28 cellular contexts compared by ENCODE assay signal in genomic region chr5:573976-574375, GRCh38. TPM values are rescaled to one million over a fixed set of nuclear protein-coding genes. Genes with fewer than 3 reads are reported as not detected.
A peak's percentile ranks its signal among the peaks of the same experiment; 100 is the strongest.
DNase-seq lines count a peak whose midpoint lies in the region; ATAC-seq and TF ChIP-seq lines count a peak whose summit lies in the region.
"Had no signal": no experiment of that assay in that cellular context is flagged by ENCODE, and none has a peak within 500 bp of the region (broad histone marks: within the 10 kb centered on the region; RNA-seq: fewer than 3 reads in every experiment).

No MANE protein-coding gene starts in this region.

- H3K4me3 ChIP-seq in Peyer's patch (no peak overlapping the region), MG63 (no peak overlapping the region)
- H3K4me3 ChIP-seq: gastroesophageal sphincter, HAP-1, left lung, PC-9, smooth muscle cell, stomach, thyroid gland had no signal

- peaks cover 27% of the 10 kb centered on the region for H3K27me3 Mint-ChIP-seq in osteocyte (ENCODE audit: unreplicated experiment)

- H3K4me1 Mint-ChIP-seq in osteocyte (ENCODE audit: unreplicated experiment): no peaks in the 10 kb centered on the region
- H3K4me1 Mint-ChIP-seq: CD4-positive, CD25-positive, alpha-beta regulatory T cell; central memory CD8-positive, alpha-beta T cell; immature natural killer cell had no signal

- no peak overlapping the region for H3K27ac Mint-ChIP-seq in osteocyte (ENCODE audit: unreplicated experiment)
- H3K27ac Mint-ChIP-seq: CD4-positive, CD25-positive, alpha-beta regulatory T cell; immature natural killer cell; T-helper 2 cell treated with Interferon-gamma antibody and Interleukin-4, amounts not matched to agents 5 μg/mL and 100 μg/mL, for 36 hours had no signal

- TF ChIP-seq POLR2A in Peyer's patch (IDR thresholded peaks at IDR 0.05): no peak

- DNase-seq in NCI-H2029 (lab: John Stamatoyannopoulos, UW) (peak; percentile 5), NCI-H2029 treated with DMSO at 0.1 percent for 48 hours (lab: John Stamatoyannopoulos, UW) (no peak), NCI-H1092 (lab: John Stamatoyannopoulos, UW) (peak; percentile 86), Peyer's patch (peak in 2 of 3 donors; percentile 0 to 34), osteocyte (ENCODE audit: extremely low spot score, unreplicated experiment) (peak; percentile 80), midbrain (lab: John Stamatoyannopoulos, UW) (no peak), MG63 (no peak)
- DNase-seq: activated CD4-positive, alpha-beta T cell treated with anti-CD3 and anti-CD28 coated beads for 48 hours; activated naive CD4-positive, alpha-beta T cell treated with Interleukin-2 at 50 U/mL for 16 hours; CD4-positive, CD25-positive, alpha-beta regulatory T cell; hippocampal formation; immature natural killer cell; left lung; mesendoderm; NCI-H1105 treated with DMSO at 0.1 percent for 48 hours; NCI-H226; PC-9; Right ventricle myocardium superior; stimulated activated CD4-positive, alpha-beta T cell treated with anti-CD3 and anti-CD28 coated beads, Interleukin-1b, Interleukin-23, amount 100 ng/mL, for 48 hours; stimulated activated CD8-positive, alpha-beta memory T cell treated with anti-CD3 and anti-CD28 coated beads, Interleukin-4, amount 100 ng/mL, for 48 hours; stomach; thyroid gland had no signal

- H3K36me3 ChIP-seq in Peyer's patch (no peaks in the 10 kb centered on the region), MG63 (no peaks in the 10 kb centered on the region)
- H3K36me3 ChIP-seq: gastroesophageal sphincter, HAP-1, left lung, stomach, thyroid gland had no signal

- no peaks in the 10 kb centered on the region for H3K4me1 ChIP-seq in Peyer's patch
- H3K4me1 ChIP-seq: gastroesophageal sphincter, left lung, stomach, thyroid gland had no signal

- no peak overlapping the region for H3K4me3 Mint-ChIP-seq in osteocyte (ENCODE audit: unreplicated experiment)
- H3K4me3 Mint-ChIP-seq: CD4-positive, CD25-positive, alpha-beta regulatory T cell; central memory CD8-positive, alpha-beta T cell; immature natural killer cell; T-helper 2 cell treated with Interferon-gamma antibody and Interleukin-4, amounts not matched to agents 5 μg/mL and 100 μg/mL, for 36 hours had no signal

- H3K27me3 ChIP-seq in Peyer's patch (no peaks in the 10 kb centered on the region), MG63 (peaks cover 9% of the 10 kb centered on the region; the same call in 1 of the 2 replicates)
- H3K27me3 ChIP-seq: thyroid gland had no signal

- H3K27ac ChIP-seq in Peyer's patch: no peak overlapping the region
- H3K27ac ChIP-seq: gastroesophageal sphincter, left lung, PC-9, stomach, thyroid gland had no signal

- H3K36me3 Mint-ChIP-seq in osteocyte (ENCODE audit: unreplicated experiment): no peaks in the 10 kb centered on the region
- H3K36me3 Mint-ChIP-seq: CD4-positive, CD25-positive, alpha-beta regulatory T cell had no signal

- peaks cover 0 to 8% (median 0%) of the 10 kb centered on the region in 4 donors for H3K9me3 ChIP-seq in Peyer's patch
- H3K9me3 ChIP-seq in MG63: peaks cover 12% of the 10 kb centered on the region; the same call in 1 of the 2 replicates
- H3K9me3 ChIP-seq: thyroid gland had no signal

- TF ChIP-seq CTCF in Peyer's patch (IDR thresholded peaks at IDR 0.05) (no peak), osteocyte (IDR thresholded peaks at IDR 0.05) (no peak)

- peaks cover 13% of the 10 kb centered on the region for H3K9me3 Mint-ChIP-seq in osteocyte (ENCODE audit: unreplicated experiment)

- ATAC-seq in GM18517 (IDR thresholded peaks at IDR 0.05; ENCODE audit: unreplicated experiment): no peak
- ATAC-seq: gastroesophageal sphincter, left lung had no signal

RNA-seq across cellular contexts. Expression of gene CEP72, which starts 38.2 kb away (rescaled TPM):
- total RNA-seq in Peyer's patch (10 to 100 TPM in 1 of 4 donors, 1 to 10 TPM in 3; 2.2 to 33.8 (median 4.5) TPM), osteocyte (5.4 and 7.6 TPM in 2 replicates)
- total RNA-seq in MG63 (2014; rRNA removed; shearing (Covaris generic); ENCODE audit: low replicate concordance): 6.3 and 6.5 TPM in 2 replicates

RNA-seq across cellular contexts. Expression of gene SLC9A3, which starts 49.7 kb away (rescaled TPM):
- total RNA-seq in Peyer's patch (100 to 1,000 TPM in 3 of 4 donors, 10 to 100 TPM in 1; 16.5 to 320 (median 283) TPM), osteocyte (1.2 and 1.7 TPM in 2 replicates)
- total RNA-seq in MG63 (2014; rRNA removed; shearing (Covaris generic); ENCODE audit: low replicate concordance): 2.9 and 3.6 TPM in 2 replicates

Comparison
In these comparisons a context has a peak if more than half of its experiments do, and no peak if none do; other contexts are left out.
1. DNase-seq: peak in NCI-H2029 (single experiment), NCI-H1092 (single experiment), Peyer's patch (2 of 3) and osteocyte (single experiment); none in NCI-H2029 treated with DMSO at 0.1 percent for 48 hours (single experiment), midbrain (single experiment) and MG63 (single experiment).